ENCODE assay signal across 10 cellular contexts in genomic region chr12:53427905-53428594, GRCh38. TPM values are rescaled to one million over a fixed set of nuclear protein-coding genes. Genes with fewer than 3 reads are reported as not detected.
DNase-seq lines count a peak whose midpoint lies in the region; ATAC-seq, FAIRE-seq and TF ChIP-seq lines count a peak whose summit lies in the region.
"Had no signal": no experiment of that assay in that cellular context is flagged by ENCODE, and none has a peak within 500 bp of the region (broad histone marks: within the 10 kb centered on the region; RNA-seq: fewer than 3 reads in every experiment).

No MANE protein-coding gene starts in this region.

- peak overlapping the region; percentile 68 for H3K4me2 ChIP-seq in A549

- H3K4me3 Mint-ChIP-seq in activated T-helper 17 cell treated with anti-CD3 and anti-CD28 coated beads, Interleukin-2, amount 50 U/mL, for 72 hours, result peak overlapping the region; percentile 36

- H3K27ac ChIP-seq in A549 (peak overlapping the region; percentile 71 to 85), A673 (ENCODE audit: low read depth, low read length, poor library complexity, severe bottlenecking) (no peak overlapping the region)
- H3K27ac ChIP-seq: right atrium auricular region had no signal

- no peaks in the 10 kb centered on the region for H3K36me3 ChIP-seq in A673 (ENCODE audit: insufficient read depth, low read length, poor library complexity, severe bottlenecking)
- H3K36me3 ChIP-seq: right atrium auricular region had no signal

- WGBS in A549 (ENCODE audit: missing lambda C conversion rate), result 3% methylated on average over 7 of the region's 7 CpGs

- DNase-seq in A549 (ENCODE audit: low read depth in 1 of 2, low spot score in 1 of 2), result peak; percentile 89 to 91
- DNase-seq in HCEC 1CT, result peak; percentile 94
- DNase-seq in kidney tubule cell (ENCODE audit: low spot score), result peak; percentile 98
- no peak for DNase-seq in cerebellum (ENCODE audit: low spot score)
- DNase-seq in A673 (ENCODE audit: low spot score), result no peak
- no peak for DNase-seq in frontal cortex (ENCODE audit: low spot score in 2 of 2)
- DNase-seq: NCI-H1930 had no signal

- H3K4me3 ChIP-seq in A549 (no peak overlapping the region), A673 (ENCODE audit: low read depth, low read length, poor library complexity, severe bottlenecking) (no peak overlapping the region)
- H3K4me3 ChIP-seq: right atrium auricular region had no signal

- CTCF ChIA-PET in A549 (lab: Yijun Ruan, JAX) (interaction anchor here (0.6 to 16.7 kb wide), 17 partner anchors 9 to 821 kb away, joined by 3 to 408 read pairs (median 4); partner anchors contain the start of genes AAAS and PRR13), A673 (lab: Charles Lee) (no interaction called here)

- no peak for TF ChIP-seq CTCF in A549 (IDR thresholded peaks at IDR 0.05)
- no peak for TF ChIP-seq CTCF in A673 (conservative IDR thresholded peaks at IDR 0.05; ENCODE audit: low read depth, low read length)

- TF ChIP-seq EP300 in A549 (IDR thresholded peaks at IDR 0.05), result no peak

- no peaks in the 10 kb centered on the region for H3K27me3 Mint-ChIP-seq in activated T-helper 17 cell treated with anti-CD3 and anti-CD28 coated beads, Interleukin-2, amount 50 U/mL, for 72 hours

- no peak for TF ChIP-seq POLR2A in A549 (IDR thresholded peaks at IDR 0.05; ENCODE audit: low read length)

- BruUV-seq in A673 (replicated peaks; lab: Mats Ljungman, UMichigan), result no TSS peak

- no peaks in the 10 kb centered on the region for H3K27me3 ChIP-seq in A673 (replicated peaks; ENCODE audit: insufficient read depth, low read depth, low read length, poor library complexity)
- H3K27me3 ChIP-seq: right atrium auricular region had no signal

- no peaks in the 10 kb centered on the region for H3K9me3 Mint-ChIP-seq in activated T-helper 17 cell treated with anti-CD3 and anti-CD28 coated beads, Interleukin-2, amount 50 U/mL, for 72 hours

- POLR2A ChIA-PET in A549 (lab: Yijun Ruan, JAX), result interaction anchor here (0.6 to 2.6 kb wide), 7 partner anchors 11 to 106 kb away, joined by 3 to 29 read pairs (median 4); partner anchors contain the start of genes AAAS, PRR13 and SP1
- POLR2A ChIA-PET in A673 (lab: Charles Lee; ENCODE audit: low non-redundant PET), result interaction anchor here (0.6 kb wide), 1 partner anchor 14 kb away, joined by 4 read pairs; no protein-coding TSS in a partner anchor

- H3K4me1 ChIP-seq in A549, result peaks cover 45% of the 10 kb centered on the region
- H3K4me1 ChIP-seq in A673 (ENCODE audit: insufficient read depth, low read length, poor library complexity, severe bottlenecking), result no peaks in the 10 kb centered on the region

- intact Hi-C loops in A673 (cut with micrococcal nuclease; ENCODE audit: unreplicated experiment), result no loop called here

- H3K9me3 ChIP-seq in A549 (no peaks in the 10 kb centered on the region), A673 (ENCODE audit: low read depth, low read length, poor library complexity, severe bottlenecking) (no peaks in the 10 kb centered on the region)
- H3K9me3 ChIP-seq: right atrium auricular region had no signal

- H3K27ac Mint-ChIP-seq in activated T-helper 17 cell treated with anti-CD3 and anti-CD28 coated beads, Interleukin-2, amount 50 U/mL, for 72 hours, result peak overlapping the region; percentile 71

- H3K36me3 Mint-ChIP-seq in activated T-helper 17 cell treated with anti-CD3 and anti-CD28 coated beads, Interleukin-2, amount 50 U/mL, for 72 hours (ENCODE audit: low read depth), result no peaks in the 10 kb centered on the region

- peaks cover 12% of the 10 kb centered on the region for H3K4me1 Mint-ChIP-seq in activated T-helper 17 cell treated with anti-CD3 and anti-CD28 coated beads, Interleukin-2, amount 50 U/mL, for 72 hours

- ATAC-seq in A549, result peak; percentile 94 to 96
- ATAC-seq in activated T-helper 17 cell treated with anti-CD3 and anti-CD28 coated beads, Interleukin-2, amount 50 U/mL, for 72 hours (replicated peaks), result peak; percentile 100
- ATAC-seq in GM21576 (IDR thresholded peaks at IDR 0.05; ENCODE audit: unreplicated experiment), result no peak

- FAIRE-seq in A549 (lab: Jason Lieb, UNC) (peak; percentile 77), frontal cortex (lab: Jason Lieb, UNC) (no peak)

- TF ChIP-seq RAD21 in A549 (conservative IDR thresholded peaks at IDR 0.05 in 1 of 2, IDR thresholded peaks at IDR 0.05 in 1 of 2), result 0 out of 5 replicates have a peak, but pooled peaks of 1 of the 2 experiments have one; percentile 12

TF ChIP-seq in A549, 52 proteins besides CTCF, POLR2A, EP300 and RAD21 (continues in another document):
- TF ChIP-seq BCL3 (IDR thresholded peaks at IDR 0.05), result no peak
- TF ChIP-seq FOSL2 (IDR thresholded peaks at IDR 0.05), result peak; percentile 84
- peak; percentile 96 for TF ChIP-seq FOSL2 (CRISPR knock-in tag; IDR thresholded peaks at IDR 0.05)
- peak; percentile 84 for TF ChIP-seq JUNB (IDR thresholded peaks at IDR 0.05)
- TF ChIP-seq MYC (IDR thresholded peaks at IDR 0.05; ENCODE audit: borderline replicate concordance, low read length), result 0 out of 2 replicates have a peak, but pooled peaks have one; percentile 53
- peak; percentile 78; the same call in 1 of the 2 replicates for TF ChIP-seq GATA3 (IDR thresholded peaks at IDR 0.05; ENCODE audit: borderline replicate concordance)
- no peak for TF ChIP-seq CBX2 (IDR thresholded peaks at IDR 0.05; ENCODE audit: borderline replicate concordance, low read depth)
- TF ChIP-seq JUN (IDR thresholded peaks at IDR 0.05), result 0 out of 5 replicates have a peak, but pooled peaks have one; percentile 34 to 41
- TF ChIP-seq E2F6 (IDR thresholded peaks at IDR 0.05; ENCODE audit: borderline replicate concordance, low read depth), result peak; percentile 85
- peak; percentile 71; the same call in 1 of the 2 replicates for TF ChIP-seq ATOH8 (CRISPR knock-in tag; IDR thresholded peaks at IDR 0.05; ENCODE audit: low read depth)

RNA-seq across cellular contexts. Expression of gene AMHR2, which starts 4.4 kb away (rescaled TPM):
- polyA plus RNA-seq in A549 (2011; rRNA removed) (0.12 and 0.16 TPM in 2 replicates), A549 (2017; fragmentation: RNase III; extraction: RNeasy Plus Mini Kit Qiagen cat#74134 plus additional on column Dnase treatment) (0.13 to 0.22 TPM (median 0.18 TPM) in 3 replicates)
- 0.67 and 0.80 TPM in 2 replicates for polyA plus RNA-seq in A549 (2012; cell fraction: cytosol; rRNA removed)
- 0.84 and 1.1 TPM in 2 replicates for polyA plus RNA-seq in A549 (2012; cell fraction: nucleus; rRNA removed)
- 0.49 and 0.62 TPM in 2 replicates for polyA minus RNA-seq in A549 (2011; rRNA and poly(A)+ RNA removed)
- not detected for total RNA-seq in activated T-helper 17 cell treated with anti-CD3 and anti-CD28 coated beads, Interleukin-2, amount 50 U/mL, for 72 hours
- total RNA-seq in cerebellum (not detected), A673 (2021) (not detected in 2 replicates), frontal cortex (not detected)

RNA-seq across cellular contexts. Expression of gene PRR13, which starts 13.5 kb away (rescaled TPM):
- 203 and 257 TPM in 2 replicates for polyA plus RNA-seq in A549 (2011; rRNA removed)
- 214 and 245 TPM in 2 replicates for polyA plus RNA-seq in A549 (2012; cell fraction: cytosol; rRNA removed)
- polyA plus RNA-seq in A549 (2012; cell fraction: nucleus; rRNA removed), result 99.6 and 118 TPM in 2 replicates
- 210 to 248 TPM (median 221 TPM) in 3 replicates for polyA plus RNA-seq in A549 (2017; fragmentation: RNase III; extraction: RNeasy Plus Mini Kit Qiagen cat#74134 plus additional on column Dnase treatment)
- 200 and 213 TPM in 2 replicates for polyA minus RNA-seq in A549 (2011; rRNA and poly(A)+ RNA removed)
- 100 to 1,000 TPM; 193 to 216 TPM for total RNA-seq in activated T-helper 17 cell treated with anti-CD3 and anti-CD28 coated beads, Interleukin-2, amount 50 U/mL, for 72 hours
- total RNA-seq in cerebellum, result 6.2 TPM
- total RNA-seq in A673 (2021), result 155 and 180 TPM in 2 replicates
- total RNA-seq in frontal cortex, result 4.9 TPM

RNA-seq across cellular contexts. Expression of gene PCBP2, which starts 23.9 kb away (rescaled TPM):
- polyA plus RNA-seq in A549 (2011; rRNA removed), result 367 and 604 TPM in 2 replicates
- 705 and 750 TPM in 2 replicates for polyA plus RNA-seq in A549 (2012; cell fraction: cytosol; rRNA removed)
- polyA plus RNA-seq in A549 (2012; cell fraction: nucleus; rRNA removed), result 500 and 631 TPM in 2 replicates
- 546 to 553 TPM (median 551 TPM) in 3 replicates for polyA plus RNA-seq in A549 (2017; fragmentation: RNase III; extraction: RNeasy Plus Mini Kit Qiagen cat#74134 plus additional on column Dnase treatment)
- polyA minus RNA-seq in A549 (2011; rRNA and poly(A)+ RNA removed), result 1,540 and 1,566 TPM in 2 replicates
- 100 to 1,000 TPM; 763 to 862 TPM for total RNA-seq in activated T-helper 17 cell treated with anti-CD3 and anti-CD28 coated beads, Interleukin-2, amount 50 U/mL, for 72 hours
- total RNA-seq in cerebellum, result 280 TPM
- total RNA-seq in A673 (2021), result 1,194 and 1,215 TPM in 2 replicates
- 157 TPM for total RNA-seq in frontal cortex

RNA-seq across cellular contexts. Expression of gene SP1, which starts 48.1 kb away (rescaled TPM):
- polyA plus RNA-seq in A549 (2011; rRNA removed) (53.2 and 56.6 TPM in 2 replicates), A549 (2017; fragmentation: RNase III; extraction: RNeasy Plus Mini Kit Qiagen cat#74134 plus additional on column Dnase treatment) (24.0 to 24.5 TPM (median 24.2 TPM) in 3 replicates)
- polyA plus RNA-seq in A549 (2012; cell fraction: cytosol; rRNA removed), result 14.0 and 18.8 TPM in 2 replicates
- polyA plus RNA-seq in A549 (2012; cell fraction: nucleus; rRNA removed), result 15.5 and 19.0 TPM in 2 replicates
- polyA minus RNA-seq in A549 (2011; rRNA and poly(A)+ RNA removed), result 176 and 220 TPM in 2 replicates
- 10 to 100 TPM; 80.9 to 91.5 TPM for total RNA-seq in activated T-helper 17 cell treated with anti-CD3 and anti-CD28 coated beads, Interleukin-2, amount 50 U/mL, for 72 hours
- total RNA-seq in cerebellum (27.0 TPM), A673 (2021) (78.4 and 80.9 TPM in 2 replicates), frontal cortex (8.2 TPM)

Comparison
In these comparisons a context has a peak if more than half of its experiments do, and no peak if none do; other contexts are left out.
1. DNase-seq: peak in A549 (2 of 2), HCEC 1CT (single experiment) and kidney tubule cell (single experiment); none in cerebellum (single experiment), A673 (single experiment) and frontal cortex (0 of 2).
2. RNA of gene PRR13, which starts 13.5 kb away (total RNA-seq): 193 to 216 TPM in activated T-helper 17 cell treated with anti-CD3 and anti-CD28 coated beads, Interleukin-2, amount 50 U/mL, for 72 hours and 155 to 180 TPM in A673; 6.2 TPM in cerebellum (single experiment) and 4.9 TPM in frontal cortex (single experiment); every median in the first group is over 10 times any median in the second.